Comparison of ENCODE assay signal across 15 cellular contexts in the genomic region with DNA sequence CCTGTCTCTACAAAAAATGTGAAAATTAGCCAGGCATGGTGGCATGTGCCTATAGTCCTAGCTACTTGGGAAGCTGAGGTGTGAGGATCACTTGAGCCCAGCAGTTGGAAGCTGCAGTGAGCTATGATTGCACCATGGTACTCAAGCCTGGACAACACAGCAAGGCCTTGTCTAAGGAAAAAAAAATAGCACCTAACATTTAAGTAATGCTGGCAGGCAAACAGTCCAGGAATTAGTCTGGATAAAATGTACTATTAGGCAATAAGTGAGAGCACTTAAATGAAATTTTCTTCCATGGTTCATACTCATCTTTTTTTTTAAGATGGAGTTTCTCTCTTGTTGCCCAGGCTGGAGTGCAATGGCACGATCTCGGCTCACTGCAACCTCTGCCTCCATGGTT. TPM values are rescaled to one million over a fixed set of nuclear protein-coding genes. Genes with fewer than 3 reads are reported as not detected.
"Had no signal": no experiment of that assay in that cellular context is flagged by ENCODE, and none has a peak within 500 bp of the region (broad histone marks: within the 10 kb centered on the region; RNA-seq: fewer than 3 reads in every experiment).

No MANE protein-coding gene starts in this region.

RNA-seq across cellular contexts. Expression of a gene that starts 30.3 kb away (rescaled TPM):
- total RNA-seq: activated B cell treated with CpG ODN at 0.5 μM for 24 hours; activated CD4-positive, alpha-beta memory T cell treated with anti-CD3 and anti-CD28 coated beads for 36 hours; activated CD4-positive, alpha-beta memory T cell treated with anti-CD3 and anti-CD28 coated beads, Interleukin-2, amount 10 ng/mL, durations not matched to agents 7 days and 5 days; activated CD4-positive, alpha-beta T cell treated with anti-CD3 and anti-CD28 coated beads for 36 hours; activated CD4-positive, alpha-beta T cell treated with anti-CD3 and anti-CD28 coated beads, Interleukin-2, amount 10 ng/mL, durations not matched to agents 24 days and 14 days; activated CD4-positive, alpha-beta T cell treated with anti-CD3 and anti-CD28 coated beads, Interleukin-2, amount 10 ng/mL, durations not matched to agents 7 days and 5 days; activated CD8-positive, alpha-beta memory T cell treated with anti-CD3 and anti-CD28 coated beads for 36 hours; activated CD8-positive, alpha-beta memory T cell treated with anti-CD3 and anti-CD28 coated beads, Interleukin-2, amount 10 ng/mL, durations not matched to agents 7 days and 5 days; activated CD8-positive, alpha-beta T cell treated with anti-CD3 and anti-CD28 coated beads for 36 hours; activated CD8-positive, alpha-beta T cell treated with anti-CD3 and anti-CD28 coated beads, Interleukin-2, amount 10 ng/mL, durations not matched to agents 7 days and 5 days; T-cell; T-helper 1 cell treated with Interleukin-12 subunit alpha and Interleukin-12 subunit beta and Interleukin-4 antibody, amounts not matched to agents 30 ng/mL and 1 ng/mL, for 36 hours; T-helper 17 cell; T-helper 2 cell treated with Interferon-gamma antibody and Interleukin-4, amounts not matched to agents 100 ng/mL and 5 ng/mL, for 36 hours; WTC11 had no signal

RNA-seq across cellular contexts. Expression of a gene that starts 47.4 kb away (rescaled TPM):
- total RNA-seq: activated B cell treated with CpG ODN at 0.5 μM for 24 hours; activated CD4-positive, alpha-beta memory T cell treated with anti-CD3 and anti-CD28 coated beads for 36 hours; activated CD4-positive, alpha-beta memory T cell treated with anti-CD3 and anti-CD28 coated beads, Interleukin-2, amount 10 ng/mL, durations not matched to agents 7 days and 5 days; activated CD4-positive, alpha-beta T cell treated with anti-CD3 and anti-CD28 coated beads for 36 hours; activated CD4-positive, alpha-beta T cell treated with anti-CD3 and anti-CD28 coated beads, Interleukin-2, amount 10 ng/mL, durations not matched to agents 24 days and 14 days; activated CD4-positive, alpha-beta T cell treated with anti-CD3 and anti-CD28 coated beads, Interleukin-2, amount 10 ng/mL, durations not matched to agents 7 days and 5 days; activated CD8-positive, alpha-beta memory T cell treated with anti-CD3 and anti-CD28 coated beads for 36 hours; activated CD8-positive, alpha-beta memory T cell treated with anti-CD3 and anti-CD28 coated beads, Interleukin-2, amount 10 ng/mL, durations not matched to agents 7 days and 5 days; activated CD8-positive, alpha-beta T cell treated with anti-CD3 and anti-CD28 coated beads for 36 hours; activated CD8-positive, alpha-beta T cell treated with anti-CD3 and anti-CD28 coated beads, Interleukin-2, amount 10 ng/mL, durations not matched to agents 7 days and 5 days; T-helper 1 cell treated with Interleukin-12 subunit alpha and Interleukin-12 subunit beta and Interleukin-4 antibody, amounts not matched to agents 30 ng/mL and 1 ng/mL, for 36 hours; T-helper 17 cell; T-helper 2 cell treated with Interferon-gamma antibody and Interleukin-4, amounts not matched to agents 100 ng/mL and 5 ng/mL, for 36 hours had no signal
